In the genomic region with DNA sequence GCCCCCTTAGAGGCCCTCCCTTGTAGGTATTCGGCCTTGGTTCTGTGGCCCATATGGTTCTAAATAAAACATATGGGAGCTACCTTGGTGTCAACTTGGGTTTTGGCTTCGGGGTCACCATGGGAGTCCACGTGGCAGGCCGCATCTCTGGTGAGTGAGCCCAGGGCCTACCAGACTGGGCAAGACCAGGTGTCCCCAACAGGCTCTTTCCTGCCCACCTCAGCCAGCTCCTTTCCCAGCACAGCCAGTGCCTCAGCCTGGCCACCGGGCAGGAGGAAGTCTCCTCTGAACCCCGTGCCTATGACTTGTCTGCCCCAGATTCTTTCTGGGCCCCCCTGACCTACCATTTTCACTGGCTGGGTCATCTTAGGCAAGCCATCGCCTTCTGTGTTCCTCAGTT, we compare ENCODE assay signal across 25 cellular contexts.
"Had no signal": no experiment of that assay in that cellular context is flagged by ENCODE, and none has a peak within 500 bp of the region (broad histone marks: within the 10 kb centered on the region; RNA-seq: fewer than 3 reads in every experiment).

No MANE protein-coding gene starts in this region.

- H3K4me1 ChIP-seq: neural progenitor cell, parathyroid adenoma, prostate gland, sigmoid colon, stomach, thyroid gland, tibial nerve, upper lobe of left lung, vagina had no signal

- H3K36me3 ChIP-seq: neural progenitor cell, ovary, prostate gland, right lobe of liver, sigmoid colon, stomach, thoracic aorta, thyroid gland, tibial nerve, upper lobe of left lung, vagina had no signal

- H3K79me2 ChIP-seq: parathyroid adenoma had no signal

- DNase-seq: naive thymus-derived CD4-positive, alpha-beta T cell; natural killer cell; occipital lobe; ovary; posterior cingulate gyrus; right cardiac atrium; right lobe of liver; sigmoid colon; small intestine; stimulated activated CD4-positive, alpha-beta T cell treated with anti-CD3 and anti-CD28 coated beads, Interleukin-12 subunit alpha, Interleukin-12 subunit beta, amount 100 ng/mL, for 4 hours; stimulated activated CD4-positive, alpha-beta T cell treated with anti-CD3 and anti-CD28 coated beads, Interleukin-1b, Interleukin-23, amount 100 ng/mL, for 48 hours; stimulated activated CD4-positive, alpha-beta T cell treated with anti-CD3 and anti-CD28 coated beads, Interleukin-4, amount 100 ng/mL, for 24 hours; stimulated activated naive B cell treated with anti-CD40 and anti-IgM and Interleukin-4, amounts not matched to agents 10 μg/mL and 1 μg/mL and 100 μg/mL, for 72 hours; stimulated activated naive CD4-positive, alpha-beta T cell treated with Interleukin-2 at 50 U/mL for 16 hours; stomach; thyroid gland; trophoblast cell; upper lobe of left lung had no signal

- FAIRE-seq: small intestine, urothelium cell line had no signal

- H2AFZ ChIP-seq: neural progenitor cell, parathyroid adenoma had no signal

- H3K4me2 ChIP-seq: neural progenitor cell had no signal

- H3K9me3 ChIP-seq: ovary, prostate gland, right lobe of liver, sigmoid colon, stomach, thoracic aorta, thyroid gland, tibial nerve, upper lobe of left lung, vagina had no signal

- H3K4me3 ChIP-seq: neural progenitor cell, ovary, prostate gland, right lobe of liver, sigmoid colon, stomach, thoracic aorta, thyroid gland, tibial nerve, upper lobe of left lung, vagina had no signal

- H3K27me3 ChIP-seq: neural progenitor cell, ovary, right lobe of liver, stomach, thyroid gland, tibial nerve, upper lobe of left lung, vagina had no signal

- H3K27ac ChIP-seq: neural progenitor cell, ovary, parathyroid adenoma, prostate gland, right lobe of liver, sigmoid colon, stomach, thoracic aorta, thyroid gland, tibial nerve, upper lobe of left lung, vagina had no signal
